Comparison of ENCODE assay signal across 29 cellular contexts in genomic region chr6:24476631-24477030, GRCh38.
"Had no signal": no experiment of that assay in that cellular context is flagged by ENCODE, and none has a peak within 500 bp of the region (broad histone marks: within the 10 kb centered on the region; RNA-seq: fewer than 3 reads in every experiment).

No MANE protein-coding gene starts in this region.

- H3K27me3 ChIP-seq: neural progenitor cell, ovary, right lobe of liver, sigmoid colon, thyroid gland, tibial nerve, upper lobe of left lung, vagina had no signal

- H3K9ac ChIP-seq: neural progenitor cell, parathyroid adenoma had no signal

- H3K4me3 ChIP-seq: neural progenitor cell, ovary, psoas muscle, right lobe of liver, sigmoid colon, thoracic aorta, thyroid gland, tibial nerve, upper lobe of left lung, vagina had no signal

- H3K79me2 ChIP-seq: parathyroid adenoma had no signal

- H3K4me1 Mint-ChIP-seq: naive thymus-derived CD4-positive, alpha-beta T cell; natural killer cell; nephron; neural progenitor cell; stimulated activated memory B cell treated with anti-CD40 and anti-IgM and Interleukin-4, amounts not matched to agents 10 μg/mL and 1 μg/mL and 100 μg/mL, for 72 hours; stimulated activated naive CD8-positive, alpha-beta T cell treated with anti-CD3 and anti-CD28 coated beads, Interleukin-15, amount 100 ng/mL, for 72 hours had no signal

- H3K36me3 ChIP-seq: neural progenitor cell, ovary, thoracic aorta, thyroid gland, upper lobe of left lung, vagina had no signal

- DNase-seq: naive thymus-derived CD4-positive, alpha-beta T cell; natural killer cell; occipital lobe; ovary; posterior cingulate gyrus; psoas muscle; right cardiac atrium; right lobe of liver; sigmoid colon; small intestine; stimulated activated CD4-positive, alpha-beta T cell treated with anti-CD3 and anti-CD28 coated beads, Interleukin-15, amount 100 ng/mL, for 24 hours; stimulated activated CD4-positive, alpha-beta T cell treated with anti-CD3 and anti-CD28 coated beads, Interleukin-2, amount 100 ng/mL, for 24 hours; stimulated activated CD4-positive, alpha-beta T cell treated with anti-CD3 and anti-CD28 coated beads, Interleukin-2, amount 100 ng/mL, for 48 hours; stimulated activated CD4-positive, alpha-beta T cell treated with anti-CD3 and anti-CD28 coated beads, Interleukin-4, amount 100 ng/mL, for 4 hours; stimulated activated CD8-positive, alpha-beta memory T cell treated with anti-CD3 and anti-CD28 coated beads, Interleukin-4, amount 100 ng/mL, for 48 hours; stimulated activated naive CD4-positive, alpha-beta T cell; stimulated activated naive CD8-positive, alpha-beta T cell treated with anti-CD3 and anti-CD28 coated beads, Interleukin-15, amount 100 ng/mL, for 72 hours; stimulated activated naive CD8-positive, alpha-beta T cell treated with anti-CD3 and anti-CD28 coated beads, Interleukin-15, Interleukin-2, amounts not matched to agents 100 U/mL and 50 U/mL, for 24 hours; thyroid gland; trophoblast cell; upper lobe of left lung had no signal

- H3K27ac Mint-ChIP-seq: naive thymus-derived CD4-positive, alpha-beta T cell; natural killer cell; nephron; neural progenitor cell; progenitor cell of endocrine pancreas; stimulated activated memory B cell treated with anti-CD40 and anti-IgM and Interleukin-4, amounts not matched to agents 10 μg/mL and 1 μg/mL and 100 μg/mL, for 72 hours; stimulated activated naive CD8-positive, alpha-beta T cell treated with anti-CD3 and anti-CD28 coated beads, Interleukin-15, amount 100 ng/mL, for 72 hours had no signal

- H3K4me1 ChIP-seq: neural progenitor cell, parathyroid adenoma, psoas muscle, right lobe of liver, sigmoid colon, thyroid gland, tibial nerve, upper lobe of left lung, vagina had no signal

- H3K4me2 ChIP-seq: neural progenitor cell had no signal

- H3K36me3 Mint-ChIP-seq: natural killer cell had no signal

- H3K4me3 Mint-ChIP-seq: naive thymus-derived CD4-positive, alpha-beta T cell; natural killer cell; nephron; neural progenitor cell; stimulated activated memory B cell treated with anti-CD40 and anti-IgM and Interleukin-4, amounts not matched to agents 10 μg/mL and 1 μg/mL and 100 μg/mL, for 72 hours; stimulated activated naive CD8-positive, alpha-beta T cell treated with anti-CD3 and anti-CD28 coated beads, Interleukin-15, amount 100 ng/mL, for 72 hours had no signal

- H3K9me3 Mint-ChIP-seq: naive thymus-derived CD4-positive, alpha-beta T cell; natural killer cell; stimulated activated memory B cell treated with anti-CD40 and anti-IgM and Interleukin-4, amounts not matched to agents 10 μg/mL and 1 μg/mL and 100 μg/mL, for 72 hours; stimulated activated naive CD8-positive, alpha-beta T cell treated with anti-CD3 and anti-CD28 coated beads, Interleukin-15, amount 100 ng/mL, for 72 hours had no signal

- H3K27ac ChIP-seq: neural progenitor cell, ovary, parathyroid adenoma, psoas muscle, right lobe of liver, sigmoid colon, thoracic aorta, thyroid gland, tibial nerve, upper lobe of left lung, vagina had no signal

- H3K27me3 Mint-ChIP-seq: progenitor cell of endocrine pancreas; stimulated activated memory B cell treated with anti-CD40 and anti-IgM and Interleukin-4, amounts not matched to agents 10 μg/mL and 1 μg/mL and 100 μg/mL, for 72 hours; stimulated activated naive CD8-positive, alpha-beta T cell treated with anti-CD3 and anti-CD28 coated beads, Interleukin-15, amount 100 ng/mL, for 72 hours had no signal

- ATAC-seq: naive thymus-derived CD4-positive, alpha-beta T cell; natural killer cell; psoas muscle; right cardiac atrium; right lobe of liver; stimulated activated memory B cell treated with anti-CD40 and anti-IgM and Interleukin-4, amounts not matched to agents 10 μg/mL and 1 μg/mL and 100 μg/mL, for 72 hours; stimulated activated naive CD8-positive, alpha-beta T cell treated with anti-CD3 and anti-CD28 coated beads, Interleukin-15, amount 100 ng/mL, for 72 hours; stimulated activated naive CD8-positive, alpha-beta T cell treated with anti-CD3 and anti-CD28 coated beads, Interleukin-15, Interleukin-2, amounts not matched to agents 100 U/mL and 50 U/mL, for 24 hours had no signal
